ENCODE assay signal across 8 cellular contexts in genomic region chr1:247007511-247008405, GRCh38. TPM values are rescaled to one million over a fixed set of nuclear protein-coding genes. Genes with fewer than 3 reads are reported as not detected.
A peak's percentile ranks its signal among the peaks of the same experiment; 100 is the strongest.
DNase-seq lines count a peak whose midpoint lies in the region; ATAC-seq lines count a peak whose summit lies in the region.

ZNF695 (minus strand) TSS chr1:247008057; CDS start chr1:247007908, 149 bp downstream.

- peak; percentile 99 for ATAC-seq in GM18873 (IDR thresholded peaks at IDR 0.05; ENCODE audit: low FRiP score, unreplicated experiment)
- ATAC-seq in HG03097 (IDR thresholded peaks at IDR 0.05; ENCODE audit: low FRiP score, unreplicated experiment): peak; percentile 99
- ATAC-seq in effector memory CD8-positive, alpha-beta T cell (replicated peaks): peak; percentile 76

- peaks cover 4% of the 10 kb centered on the region for H3K4me1 Mint-ChIP-seq in activated CD4-positive, alpha-beta T cell treated with anti-CD3 and anti-CD28 coated beads, Interleukin-2, amount 10 ng/mL, durations not matched to agents 7 days and 5 days
- peaks cover 4 to 6% of the 10 kb centered on the region in 2 donors for H3K4me1 Mint-ChIP-seq in effector memory CD8-positive, alpha-beta T cell (ENCODE audit: low read depth in 2 of 2)

- DNase-seq in AG20443 (ENCODE audit: low spot score): peak; percentile 96
- peak; percentile 92 to 98 for DNase-seq in NCI-H446 (lab: John Stamatoyannopoulos, UW)
- peak; percentile 53 for DNase-seq in activated CD4-positive, alpha-beta T cell treated with anti-CD3 and anti-CD28 coated beads, Interleukin-2, amount 10 ng/mL, durations not matched to agents 7 days and 5 days
- peak; percentile 0 to 4 (median 2) for DNase-seq in effector memory CD8-positive, alpha-beta T cell
- DNase-seq in lung microvascular endothelial cell (ENCODE audit: low read depth in 2 of 2): peak; percentile 94 to 96
- peak; percentile 1 to 54 (median 27) for DNase-seq in stimulated activated CD4-positive, alpha-beta T cell treated with anti-CD3 and anti-CD28 coated beads, TNF-alpha, amount 100 ng/mL, for 48 hours (ENCODE audit: low read depth in 3 of 3)

- peak within 1 kb of the TSS; percentile 73 for H3K4me3 Mint-ChIP-seq in activated CD4-positive, alpha-beta T cell treated with anti-CD3 and anti-CD28 coated beads, Interleukin-2, amount 10 ng/mL, durations not matched to agents 7 days and 5 days
- peak within 1 kb of the TSS; percentile 79 to 85 for H3K4me3 Mint-ChIP-seq in effector memory CD8-positive, alpha-beta T cell

- CTCF ChIA-PET in activated CD4-positive, alpha-beta T cell treated with anti-CD3 and anti-CD28 coated beads, Interleukin-2, amount 10 ng/mL, durations not matched to agents 7 days and 5 days (lab: Charles Lee): no interaction called here

- H3K27me3 Mint-ChIP-seq in activated CD4-positive, alpha-beta T cell treated with anti-CD3 and anti-CD28 coated beads, Interleukin-2, amount 10 ng/mL, durations not matched to agents 7 days and 5 days: peaks cover 20% of the 10 kb centered on the region
- peaks cover 39 to 44% of the 10 kb centered on the region in 2 donors for H3K27me3 Mint-ChIP-seq in effector memory CD8-positive, alpha-beta T cell

- peaks cover 10% of the 10 kb centered on the region for H3K36me3 Mint-ChIP-seq in activated CD4-positive, alpha-beta T cell treated with anti-CD3 and anti-CD28 coated beads, Interleukin-2, amount 10 ng/mL, durations not matched to agents 7 days and 5 days (ENCODE audit: low read depth)
- H3K36me3 Mint-ChIP-seq in effector memory CD8-positive, alpha-beta T cell (ENCODE audit: insufficient read depth): peaks cover 3% of the 10 kb centered on the region

- peak within 1 kb of the TSS; percentile 72 for H3K27ac Mint-ChIP-seq in activated CD4-positive, alpha-beta T cell treated with anti-CD3 and anti-CD28 coated beads, Interleukin-2, amount 10 ng/mL, durations not matched to agents 7 days and 5 days
- no peak within 1 kb of the TSS for H3K27ac Mint-ChIP-seq in effector memory CD8-positive, alpha-beta T cell

- POLR2A ChIA-PET in activated CD4-positive, alpha-beta T cell treated with anti-CD3 and anti-CD28 coated beads, Interleukin-2, amount 10 ng/mL, durations not matched to agents 7 days and 5 days (lab: Charles Lee): no interaction called here

- H3K9me3 Mint-ChIP-seq in activated CD4-positive, alpha-beta T cell treated with anti-CD3 and anti-CD28 coated beads, Interleukin-2, amount 10 ng/mL, durations not matched to agents 7 days and 5 days: peaks cover 18% of the 10 kb centered on the region
- H3K9me3 Mint-ChIP-seq in effector memory CD8-positive, alpha-beta T cell: peaks cover 4 to 8% of the 10 kb centered on the region in 2 donors

RNA-seq across cellular contexts. Expression of gene ZNF695, which starts in this region (rescaled TPM):
- under 1 TPM; 0.10 to 0.17 TPM for total RNA-seq in activated CD4-positive, alpha-beta T cell treated with anti-CD3 and anti-CD28 coated beads, Interleukin-2, amount 10 ng/mL, durations not matched to agents 7 days and 5 days
- total RNA-seq in lung microvascular endothelial cell: 0.99 and 1.7 TPM in 2 replicates

Comparison
In these comparisons a context has a peak if more than half of its experiments do, and no peak if none do; other contexts are left out.
1. Peak in every context shown above with its lines: DNase-seq and ATAC-seq.
2. Peak in DNase-seq in activated CD4-positive, alpha-beta T cell treated with anti-CD3 and anti-CD28 coated beads, Interleukin-2, amount 10 ng/mL, durations not matched to agents 7 days and 5 days; RNA of the gene not detected or under 1 TPM.
3. DNase-seq: peak in every context shown above with its lines; median percentile 96 in AG20443; 95 in NCI-H446; 95 in lung microvascular endothelial cell; 53 in activated CD4-positive, alpha-beta T cell treated with anti-CD3 and anti-CD28 coated beads, Interleukin-2, amount 10 ng/mL, durations not matched to agents 7 days and 5 days; 27 in stimulated activated CD4-positive, alpha-beta T cell treated with anti-CD3 and anti-CD28 coated beads, TNF-alpha, amount 100 ng/mL, for 48 hours; 2 in effector memory CD8-positive, alpha-beta T cell.